8 cellular contexts compared by ENCODE assay signal in genomic region chr6:43575105-43575771, GRCh38. TPM values are rescaled to one million over a fixed set of nuclear protein-coding genes. Genes with fewer than 3 reads are reported as not detected.
A peak's percentile ranks its signal among the peaks of the same experiment; 100 is the strongest.
DNase-seq lines count a peak whose midpoint lies in the region; ATAC-seq lines count a peak whose summit lies in the region.

No MANE protein-coding gene starts in this region.

- H3K36me3 ChIP-seq in H7 (replicated peaks; ENCODE audit: control insufficient read depth, insufficient read depth, low read length): peaks cover 25% of the 10 kb centered on the region
- H3K36me3 ChIP-seq in rectal smooth muscle tissue (ENCODE audit: control insufficient read depth, insufficient read depth, low read length): peaks cover 9% of the 10 kb centered on the region

- no peaks in the 10 kb centered on the region for H3K9me3 Mint-ChIP-seq in activated naive CD4-positive, alpha-beta T cell treated with anti-CD3 and anti-CD28 coated beads, Interleukin-2, amount 50 U/mL, for 72 hours

- intact Hi-C loops in left ventricle myocardium superior (cut with micrococcal nuclease): no loop called here

- H3K27me3 ChIP-seq in H7 (ENCODE audit: control insufficient read depth, insufficient read depth, low read length): no peaks in the 10 kb centered on the region
- no peaks in the 10 kb centered on the region for H3K27me3 ChIP-seq in rectal smooth muscle tissue (ENCODE audit: control insufficient read depth, insufficient read depth, low read length)

- H3K4me1 ChIP-seq in rectal smooth muscle tissue (ENCODE audit: control insufficient read depth, insufficient read depth, low read length): peaks cover 7% of the 10 kb centered on the region

- peak overlapping the region; percentile 89 to 97 for H3K27ac Mint-ChIP-seq in activated naive CD4-positive, alpha-beta T cell treated with anti-CD3 and anti-CD28 coated beads, Interleukin-2, amount 50 U/mL, for 72 hours

- peak overlapping the region; percentile 72 for H3K27ac ChIP-seq in rectal smooth muscle tissue (ENCODE audit: low read depth, low read length)

- H3K9ac ChIP-seq in rectal smooth muscle tissue (ENCODE audit: low read length): peak overlapping the region; percentile 63

- peak in 1 of 2 donors; percentile 54 for ATAC-seq in activated naive CD4-positive, alpha-beta T cell treated with anti-CD3 and anti-CD28 coated beads, Interleukin-2, amount 50 U/mL, for 72 hours
- ATAC-seq in left ventricle myocardium superior: peak; percentile 56
- no peak for ATAC-seq in HG03280 (IDR thresholded peaks at IDR 0.05; ENCODE audit: unreplicated experiment)

- DNase-seq in DMS114 treated with DMSO at 0.1 percent for 48 hours (lab: John Stamatoyannopoulos, UW; ENCODE audit: unreplicated experiment) (peak; percentile 29), H7 (peak; percentile 75), NCI-H1105 treated with DMSO at 0.1 percent for 48 hours (lab: John Stamatoyannopoulos, UW) (peak; percentile 32), left ventricle myocardium superior (peak; percentile 66), dedifferentiated amniotic fluid mesenchymal stem cell (ENCODE audit: extremely low spot score) (no peak)
- no peak for DNase-seq in activated naive CD4-positive, alpha-beta T cell treated with anti-CD3 and anti-CD28 coated beads, Interleukin-2, amount 50 U/mL, for 72 hours (ENCODE audit: low spot score in 2 of 2)

- H3K4me3 ChIP-seq in H7 (ENCODE audit: insufficient read depth, low read depth, low read length): peak overlapping the region; percentile 99
- H3K4me3 ChIP-seq in rectal smooth muscle tissue (ENCODE audit: low read length): peak overlapping the region; percentile 92

- peaks cover 37 to 63% of the 10 kb centered on the region in 2 donors for H3K36me3 Mint-ChIP-seq in activated naive CD4-positive, alpha-beta T cell treated with anti-CD3 and anti-CD28 coated beads, Interleukin-2, amount 50 U/mL, for 72 hours

RNA-seq across cellular contexts. Expression of gene XPO5, which starts 0.6 kb away (rescaled TPM):
- 70.9 and 78.3 TPM in 2 replicates for total RNA-seq in H7 (2014; rRNA removed; shearing (Covaris generic))
- total RNA-seq in activated naive CD4-positive, alpha-beta T cell treated with anti-CD3 and anti-CD28 coated beads, Interleukin-2, amount 50 U/mL, for 72 hours: 100 to 1,000 TPM; 109 to 110 TPM
- 13.1 TPM for total RNA-seq in left ventricle myocardium superior

RNA-seq across cellular contexts. Expression of gene POLH, which starts 0.7 kb away (rescaled TPM):
- total RNA-seq in H7 (2014; rRNA removed; shearing (Covaris generic)): 4.7 and 5.0 TPM in 2 replicates
- total RNA-seq in activated naive CD4-positive, alpha-beta T cell treated with anti-CD3 and anti-CD28 coated beads, Interleukin-2, amount 50 U/mL, for 72 hours: 100 to 1,000 TPM in 1 of 2 donors, 10 to 100 TPM in 1; 46.2 to 101 TPM
- total RNA-seq in left ventricle myocardium superior: 8.7 TPM

RNA-seq across cellular contexts. Expression of gene GTPBP2, which starts 53.8 kb away (rescaled TPM):
- total RNA-seq in H7 (2014; rRNA removed; shearing (Covaris generic)): 59.0 and 64.2 TPM in 2 replicates
- 10 to 100 TPM; 84.1 to 85.8 TPM for total RNA-seq in activated naive CD4-positive, alpha-beta T cell treated with anti-CD3 and anti-CD28 coated beads, Interleukin-2, amount 50 U/mL, for 72 hours
- total RNA-seq in left ventricle myocardium superior: 23.6 TPM

RNA-seq across cellular contexts. Expression of gene POLR1C, which starts 58.3 kb away (rescaled TPM):
- total RNA-seq in H7 (2014; rRNA removed; shearing (Covaris generic)): 40.3 and 40.8 TPM in 2 replicates
- total RNA-seq in activated naive CD4-positive, alpha-beta T cell treated with anti-CD3 and anti-CD28 coated beads, Interleukin-2, amount 50 U/mL, for 72 hours: 10 to 100 TPM; 34.2 to 57.1 TPM
- 16.9 TPM for total RNA-seq in left ventricle myocardium superior

RNA-seq across cellular contexts. Expression of gene YIPF3, which starts 58.5 kb away (rescaled TPM):
- total RNA-seq in H7 (2014; rRNA removed; shearing (Covaris generic)): 92.9 and 102 TPM in 2 replicates
- total RNA-seq in activated naive CD4-positive, alpha-beta T cell treated with anti-CD3 and anti-CD28 coated beads, Interleukin-2, amount 50 U/mL, for 72 hours: 10 to 100 TPM; 40.7 to 49.1 TPM
- 63.0 TPM for total RNA-seq in left ventricle myocardium superior

Comparison
In these comparisons a context has a peak if more than half of its experiments do, and no peak if none do; other contexts are left out.
1. DNase-seq: peak in DMS114 treated with DMSO at 0.1 percent for 48 hours (single experiment), H7 (single experiment), NCI-H1105 treated with DMSO at 0.1 percent for 48 hours (single experiment) and left ventricle myocardium superior (single experiment); none in activated naive CD4-positive, alpha-beta T cell treated with anti-CD3 and anti-CD28 coated beads, Interleukin-2, amount 50 U/mL, for 72 hours (0 of 2) and dedifferentiated amniotic fluid mesenchymal stem cell (single experiment).